8 cellular contexts compared by ENCODE assay signal in the genomic region with DNA sequence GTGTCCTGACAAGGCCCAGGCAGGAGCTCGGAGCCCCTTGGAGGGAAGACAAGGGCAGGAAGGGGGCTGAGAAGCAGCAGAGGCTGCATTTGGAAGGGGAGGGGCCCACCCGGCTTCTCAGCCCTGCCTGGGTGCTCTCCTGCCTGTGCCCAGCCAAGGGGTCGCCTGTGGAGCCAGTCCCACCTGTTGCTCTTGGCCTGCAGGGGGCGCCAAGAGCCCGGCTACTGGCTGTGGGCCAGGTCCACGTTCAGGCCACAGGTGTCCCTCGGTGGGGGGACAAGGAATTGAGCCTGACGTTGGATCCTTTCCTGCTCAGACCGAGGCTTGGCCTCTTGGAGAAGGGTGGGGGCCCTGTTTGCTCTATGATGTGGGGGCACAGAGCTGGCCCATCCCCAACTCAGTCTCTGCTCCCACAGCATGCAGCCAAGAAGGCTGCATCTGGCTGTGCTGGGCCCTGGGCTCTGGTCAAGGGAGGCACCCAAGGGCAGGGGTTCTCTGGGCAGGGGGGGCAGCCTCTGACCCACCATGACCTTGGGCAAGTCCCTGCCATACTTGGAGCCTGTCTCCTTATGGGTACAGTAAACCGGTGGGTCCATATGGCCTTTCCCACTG. TPM values are rescaled to one million over a fixed set of nuclear protein-coding genes. Genes with fewer than 3 reads are reported as not detected.
DNase-seq lines count a peak whose midpoint lies in the region; ATAC-seq and TF ChIP-seq lines count a peak whose summit lies in the region.

No MANE protein-coding gene starts in this region.

- H3K4me3 ChIP-seq in GM12875 (ENCODE audit: low read depth, low read length) (no peak overlapping the region), epithelial cell of proximal tubule (ENCODE audit: low read depth, low read length) (no peak overlapping the region)

- POLR2A ChIA-PET in activated CD8-positive, alpha-beta T cell treated with anti-CD3 and anti-CD28 coated beads, Interleukin-2, amount 10 ng/mL, durations not matched to agents 7 days and 5 days (lab: Charles Lee): no interaction called here

- no peak overlapping the region for H3K4me3 Mint-ChIP-seq in activated CD8-positive, alpha-beta T cell treated with anti-CD3 and anti-CD28 coated beads, Interleukin-2, amount 10 ng/mL, durations not matched to agents 7 days and 5 days
- H3K4me3 Mint-ChIP-seq in progenitor cell of endocrine pancreas (ENCODE audit: low read depth): no peak overlapping the region

- H3K4me1 Mint-ChIP-seq in activated CD8-positive, alpha-beta T cell treated with anti-CD3 and anti-CD28 coated beads, Interleukin-2, amount 10 ng/mL, durations not matched to agents 7 days and 5 days (ENCODE audit: low read depth): no peaks in the 10 kb centered on the region
- H3K4me1 Mint-ChIP-seq in progenitor cell of endocrine pancreas (ENCODE audit: low read depth): no peaks in the 10 kb centered on the region

- H3K36me3 Mint-ChIP-seq in activated CD8-positive, alpha-beta T cell treated with anti-CD3 and anti-CD28 coated beads, Interleukin-2, amount 10 ng/mL, durations not matched to agents 7 days and 5 days (ENCODE audit: low read depth): no peaks in the 10 kb centered on the region
- H3K36me3 Mint-ChIP-seq in progenitor cell of endocrine pancreas (ENCODE audit: insufficient read depth): no peaks in the 10 kb centered on the region

- peaks cover 4% of the 10 kb centered on the region for H3K27me3 Mint-ChIP-seq in activated CD8-positive, alpha-beta T cell treated with anti-CD3 and anti-CD28 coated beads, Interleukin-2, amount 10 ng/mL, durations not matched to agents 7 days and 5 days (ENCODE audit: low read depth)
- H3K27me3 Mint-ChIP-seq in progenitor cell of endocrine pancreas: peaks cover 31% of the 10 kb centered on the region

- no peaks in the 10 kb centered on the region for H3K9me3 Mint-ChIP-seq in activated CD8-positive, alpha-beta T cell treated with anti-CD3 and anti-CD28 coated beads, Interleukin-2, amount 10 ng/mL, durations not matched to agents 7 days and 5 days (ENCODE audit: insufficient read depth)
- H3K9me3 Mint-ChIP-seq in progenitor cell of endocrine pancreas (ENCODE audit: low read depth): no peaks in the 10 kb centered on the region

- H3K27ac Mint-ChIP-seq in activated CD8-positive, alpha-beta T cell treated with anti-CD3 and anti-CD28 coated beads, Interleukin-2, amount 10 ng/mL, durations not matched to agents 7 days and 5 days: no peak overlapping the region
- no peak overlapping the region for H3K27ac Mint-ChIP-seq in progenitor cell of endocrine pancreas

- DNase-seq in NCI-H2171 (lab: John Stamatoyannopoulos, UW) (peak; percentile 21), epithelial cell of proximal tubule (ENCODE audit: low read depth) (no peak), progenitor cell of endocrine pancreas (ENCODE audit: low spot score, unreplicated experiment) (peak; percentile 73), RKO (ENCODE audit: low spot score) (no peak), DMS114 treated with DMSO at 0.1 percent for 48 hours (lab: John Stamatoyannopoulos, UW; ENCODE audit: unreplicated experiment) (no peak), NOMO-1 treated with DMSO at 0.1 percent for 48 hours (lab: John Stamatoyannopoulos, UW; ENCODE audit: unreplicated experiment) (no peak)
- DNase-seq in activated CD8-positive, alpha-beta T cell treated with anti-CD3 and anti-CD28 coated beads, Interleukin-2, amount 10 ng/mL, durations not matched to agents 7 days and 5 days: peak; percentile 62

- CTCF ChIA-PET in activated CD8-positive, alpha-beta T cell treated with anti-CD3 and anti-CD28 coated beads, Interleukin-2, amount 10 ng/mL, durations not matched to agents 7 days and 5 days (lab: Charles Lee): interaction anchor here (0.7 to 2.4 kb wide), 5 partner anchors 9 to 285 kb away, joined by 3 to 13 read pairs (median 6); no protein-coding TSS in a partner anchor

- peak; percentile 73 for ATAC-seq in activated CD8-positive, alpha-beta T cell treated with anti-CD3 and anti-CD28 coated beads, Interleukin-2, amount 10 ng/mL, durations not matched to agents 7 days and 5 days

- peak; percentile 92 for TF ChIP-seq CTCF in GM12875 (IDR thresholded peaks at IDR 0.05; ENCODE audit: borderline replicate concordance, insufficient read depth, low read depth, low read length)
- peak; percentile 78 for TF ChIP-seq CTCF in epithelial cell of proximal tubule (conservative IDR thresholded peaks at IDR 0.05; ENCODE audit: low read depth, low read length)
- TF ChIP-seq CTCF in progenitor cell of endocrine pancreas (IDR thresholded peaks at IDR 0.05; ENCODE audit: unreplicated experiment): peak; percentile 98

RNA-seq across cellular contexts. Expression of a gene that starts 10.9 kb away (rescaled TPM):
- not detected for total RNA-seq in activated CD8-positive, alpha-beta T cell treated with anti-CD3 and anti-CD28 coated beads, Interleukin-2, amount 10 ng/mL, durations not matched to agents 7 days and 5 days
- 0.07 TPM in 1 of 2 replicates, not detected in the other for total RNA-seq in epithelial cell of proximal tubule
- 0.74 and 0.98 TPM in 2 replicates for total RNA-seq in progenitor cell of endocrine pancreas

Comparison
In these comparisons a context has a peak if more than half of its experiments do, and no peak if none do; other contexts are left out.
1. DNase-seq: peak in NCI-H2171 (single experiment), activated CD8-positive, alpha-beta T cell treated with anti-CD3 and anti-CD28 coated beads, Interleukin-2, amount 10 ng/mL, durations not matched to agents 7 days and 5 days (single experiment) and progenitor cell of endocrine pancreas (single experiment); none in epithelial cell of proximal tubule (single experiment), RKO (single experiment), DMS114 treated with DMSO at 0.1 percent for 48 hours (single experiment) and NOMO-1 treated with DMSO at 0.1 percent for 48 hours (single experiment).
2. Peak in every context shown above with its lines, with median percentiles within 50 percentile points of each other: CTCF ChIP-seq.